22 cellular contexts compared by ENCODE assay signal in the genomic region with DNA sequence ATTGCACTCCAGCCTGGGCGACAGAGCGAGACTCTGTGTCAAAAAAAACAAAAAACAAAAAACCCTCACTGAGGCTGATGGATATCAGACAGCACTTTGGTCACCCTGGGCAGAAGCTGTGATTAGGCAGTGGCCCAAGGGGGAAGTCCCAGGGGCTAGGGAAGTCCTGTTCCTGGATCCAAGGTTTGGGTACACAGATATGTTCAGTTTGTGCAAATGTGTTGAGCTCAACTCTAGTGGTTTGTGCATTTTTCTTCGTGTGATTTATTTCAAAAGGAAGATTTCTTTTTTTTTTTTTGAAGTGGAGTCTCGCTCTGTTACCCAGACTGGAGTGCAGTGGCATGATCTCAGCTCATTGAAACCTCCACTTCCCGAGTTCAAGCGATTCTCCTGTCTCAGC. TPM values are rescaled to one million over a fixed set of nuclear protein-coding genes. Genes with fewer than 3 reads are reported as not detected.
A peak's percentile ranks its signal among the peaks of the same experiment; 100 is the strongest.
DNase-seq lines count a peak whose midpoint lies in the region; ATAC-seq, FAIRE-seq and TF ChIP-seq lines count a peak whose summit lies in the region.
"Had no signal": no experiment of that assay in that cellular context is flagged by ENCODE, and none has a peak within 500 bp of the region (broad histone marks: within the 10 kb centered on the region; RNA-seq: fewer than 3 reads in every experiment).

No MANE protein-coding gene starts in this region.

- peak overlapping the region; percentile 70 for H3K4me2 ChIP-seq in OCI-LY1 (ENCODE audit: low read length)
- H3K4me2 ChIP-seq in SU-DHL-6 (ENCODE audit: low read depth, low read length, poor library complexity, severe bottlenecking), result peak overlapping the region; percentile 72
- H3K4me2 ChIP-seq: BLaER1 treated with 17β-estradiol and CSF1 and Interleukin-3, amounts not matched to agents 10 nM and 100 nM had no signal

- peak; percentile 51 for FAIRE-seq in GM12891 (lab: Jason Lieb, UNC)
- FAIRE-seq in GM19239 (lab: Jason Lieb, UNC), result no peak
- FAIRE-seq: D721Med, GM18507, H54 had no signal

- TF ChIP-seq POLR2A in GM12891 (IDR thresholded peaks at IDR 0.05; ENCODE audit: low read depth, low read length), result no peak

- H3K9me2 ChIP-seq in OCI-LY1 (ENCODE audit: low read depth, low read length) (no peaks in the 10 kb centered on the region), SU-DHL-6 (replicated peaks; ENCODE audit: insufficient read depth, low read length) (no peaks in the 10 kb centered on the region)

- H3K27ac ChIP-seq in OCI-LY1 (ENCODE audit: low read depth, low read length, poor library complexity, severe bottlenecking) (peak overlapping the region; percentile 97), SU-DHL-6 (ENCODE audit: low read depth, low read length) (peak overlapping the region; percentile 99)
- H3K27ac ChIP-seq: BLaER1 treated with 17β-estradiol and CSF1 and Interleukin-3, amounts not matched to agents 10 nM and 100 nM had no signal

- H3F3A ChIP-seq in OCI-LY1 (ENCODE audit: insufficient read depth, low read length), result peaks cover 2% of the 10 kb centered on the region; the same call in 1 of the 2 replicates
- H3F3A ChIP-seq in SU-DHL-6 (ENCODE audit: insufficient read depth), result peaks cover 87% of the 10 kb centered on the region

- H2AFZ ChIP-seq in OCI-LY1 (ENCODE audit: low read length) (no peak overlapping the region), SU-DHL-6 (ENCODE audit: low read depth, low read length, severe bottlenecking) (no peak overlapping the region)

- H4K20me1 ChIP-seq in OCI-LY1 (ENCODE audit: insufficient read depth, low read length) (no peaks in the 10 kb centered on the region), SU-DHL-6 (ENCODE audit: low read depth, low read length) (no peaks in the 10 kb centered on the region)

- H3K79me2 ChIP-seq in OCI-LY1 (ENCODE audit: insufficient read depth, low read length) (0 out of 2 replicates have a peak, but pooled peaks cover 4% of the 10 kb centered on the region), SU-DHL-6 (ENCODE audit: insufficient read depth, low read length) (peaks cover 64% of the 10 kb centered on the region)

- no peak for DNase-seq in GM12891 (ENCODE audit: insufficient read length, low spot score)
- no peak for DNase-seq in left lobe of liver (ENCODE audit: low spot score)
- no peak for DNase-seq in stimulated activated CD8-positive, alpha-beta memory T cell treated with anti-CD3 and anti-CD28 coated beads, Interleukin-4, amount 100 ng/mL, for 48 hours
- DNase-seq in GM19239 (ENCODE audit: insufficient read length, low spot score), result no peak
- DNase-seq: BE2C; CD4-positive, alpha-beta T cell; CD8-positive, alpha-beta memory T cell; DMS 273 treated with DMSO at 0.1 percent for 48 hours; DMS79; GF-D8; GOT3; HFFc6 had no signal

- no peaks in the 10 kb centered on the region for H3K27me3 ChIP-seq in OCI-LY1 (ENCODE audit: insufficient read depth, low read length)
- H3K27me3 ChIP-seq in SU-DHL-6 (ENCODE audit: low read length), result no peaks in the 10 kb centered on the region
- H3K27me3 ChIP-seq: BE2C; BLaER1 treated with 17β-estradiol and CSF1 and Interleukin-3, amounts not matched to agents 10 nM and 100 nM had no signal

- TF ChIP-seq CTCF in OCI-LY1 (IDR thresholded peaks at IDR 0.05; ENCODE audit: low read length), result no peak
- TF ChIP-seq CTCF in SU-DHL-6 (IDR thresholded peaks at IDR 0.05; ENCODE audit: insufficient read depth, low read length, poor library complexity, severe bottlenecking), result no peak

- H3K9me3 ChIP-seq in OCI-LY1 (ENCODE audit: low read length) (no peaks in the 10 kb centered on the region), SU-DHL-6 (ENCODE audit: insufficient read depth, low read length) (no peaks in the 10 kb centered on the region)
- H3K9me3 ChIP-seq: BE2C, HAP-1 had no signal

- peak overlapping the region; percentile 32; the same call in 1 of the 2 replicates for H3K9ac ChIP-seq in OCI-LY1 (ENCODE audit: low read length)
- H3K9ac ChIP-seq in SU-DHL-6 (ENCODE audit: low read length), result peak overlapping the region; percentile 69
- H3K9ac ChIP-seq: BLaER1 treated with 17β-estradiol and CSF1 and Interleukin-3, amounts not matched to agents 10 nM and 100 nM had no signal

- peaks cover 96% of the 10 kb centered on the region for H3K4me1 ChIP-seq in OCI-LY1 (ENCODE audit: insufficient read depth, low read length, severe bottlenecking)
- H3K4me1 ChIP-seq: BE2C, HAP-1 had no signal

- H3K36me3 ChIP-seq in OCI-LY1 (ENCODE audit: insufficient read depth, low read length), result peaks cover 12% of the 10 kb centered on the region; the same call in 1 of the 2 replicates
- peaks cover 2% of the 10 kb centered on the region; the same call in 1 of the 2 replicates for H3K36me3 ChIP-seq in SU-DHL-6 (ENCODE audit: low read length)
- H3K36me3 ChIP-seq: BE2C, HAP-1 had no signal

- ATAC-seq in left lobe of liver, result peak; percentile 73
- no peak for ATAC-seq in HG03432 (IDR thresholded peaks at IDR 0.05; ENCODE audit: unreplicated experiment)
- no peak for ATAC-seq in HG02571 (IDR thresholded peaks at IDR 0.05; ENCODE audit: unreplicated experiment)

- H3K4me3 ChIP-seq in OCI-LY1 (ENCODE audit: low read depth, low read length, poor library complexity, severe bottlenecking) (no peak overlapping the region), SU-DHL-6 (ENCODE audit: insufficient read depth, low read length, poor library complexity, severe bottlenecking) (no peak overlapping the region)
- H3K4me3 ChIP-seq: BLaER1 treated with 17β-estradiol and CSF1 and Interleukin-3, amounts not matched to agents 10 nM and 100 nM; HAP-1 had no signal

TF ChIP-seq in GM12891, 5 proteins besides CTCF, POLR2A, EP300 and RAD21:
- TF ChIP-seq POLR2AphosphoS5 (IDR thresholded peaks at IDR 0.05; ENCODE audit: low read depth, low read length) (no peak), TAF1 (IDR thresholded peaks at IDR 0.05; ENCODE audit: low read depth, low read length) (no peak), POU2F2 (IDR thresholded peaks at IDR 0.05; ENCODE audit: low read depth, low read length) (no peak), SPI1 (IDR thresholded peaks at IDR 0.05; ENCODE audit: low read depth, low read length) (no peak), PAX5 (IDR thresholded peaks at IDR 0.05; ENCODE audit: insufficient read depth, low read length, severe bottlenecking) (no peak)

RNA-seq across cellular contexts. Expression of gene MEF2B, which starts 12.3 kb away (rescaled TPM):
- 64.8 TPM for polyA plus RNA-seq in GM12891 (2012; ENCODE audit: low read depth, missing spikeins)
- 2.8 TPM for total RNA-seq in left lobe of liver
- total RNA-seq: A172 had no signal
- polyA plus RNA-seq: CD8-positive, alpha-beta memory T cell had no signal

RNA-seq across cellular contexts. Expression of gene TMEM161A, which starts 19.5 kb away (rescaled TPM):
- 14.2 TPM for polyA plus RNA-seq in GM12891 (2012; ENCODE audit: low read depth, missing spikeins)
- total RNA-seq in left lobe of liver, result 24.9 TPM

RNA-seq across cellular contexts. Expression of gene BORCS8, which starts 34.1 kb away (rescaled TPM):
- polyA plus RNA-seq in GM12891 (2012; ENCODE audit: low read depth, missing spikeins), result 14.7 TPM
- 13.3 TPM for total RNA-seq in left lobe of liver

RNA-seq across cellular contexts. Expression of gene RFXANK, which starts 34.2 kb away (rescaled TPM):
- polyA plus RNA-seq in GM12891 (2012; ENCODE audit: low read depth, missing spikeins), result 119 TPM
- total RNA-seq in left lobe of liver, result 20.8 TPM

RNA-seq across cellular contexts. Expression of gene NR2C2AP, which starts 45.4 kb away (rescaled TPM):
- 13.3 TPM for polyA plus RNA-seq in GM12891 (2012; ENCODE audit: low read depth, missing spikeins)
- 3.5 TPM for total RNA-seq in left lobe of liver
